In the genomic region with DNA sequence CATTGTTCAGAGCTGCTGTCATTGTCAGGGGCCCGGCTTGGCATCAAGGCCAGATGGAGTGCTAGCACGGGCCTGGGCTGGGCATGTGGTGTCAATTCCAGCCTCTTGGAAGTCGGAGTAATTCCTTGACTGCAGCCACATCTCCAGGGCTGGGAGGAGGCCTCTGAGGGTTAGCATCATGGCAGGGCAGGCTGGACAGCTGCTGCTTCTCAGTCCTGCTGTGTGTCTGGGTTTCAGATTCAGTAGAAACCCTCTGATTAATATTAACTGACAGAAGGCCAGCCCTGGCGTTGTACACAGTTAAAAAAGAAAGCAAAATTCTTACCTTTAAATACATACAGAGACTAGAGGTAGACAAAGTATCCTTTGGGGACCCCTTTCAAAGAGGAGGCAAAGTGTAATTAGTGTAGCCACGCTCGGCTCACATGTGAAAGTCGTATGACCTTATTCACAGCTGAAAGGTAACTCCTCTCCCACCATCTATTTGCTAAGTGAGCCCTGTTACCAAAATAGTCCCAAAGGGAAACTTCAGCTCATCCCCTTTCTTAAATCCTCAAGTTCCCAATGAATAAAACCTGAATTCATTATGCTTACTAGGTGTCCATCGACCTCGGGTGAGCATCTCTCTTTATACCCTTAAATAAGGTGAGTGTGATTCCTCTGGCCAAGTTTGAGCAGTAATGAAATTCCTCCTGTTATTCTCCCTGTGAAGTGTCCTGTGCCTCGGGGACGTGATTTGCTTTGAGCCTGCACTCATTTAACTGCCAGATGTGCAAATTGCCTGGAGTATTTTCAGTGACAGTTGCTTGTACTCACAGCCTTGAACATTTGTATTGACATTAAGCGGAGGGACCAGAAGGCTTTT, we compare ENCODE assay signal across 10 cellular contexts.
DNase-seq lines count a peak whose midpoint lies in the region; ATAC-seq lines count a peak whose summit lies in the region.
"Had no signal": no experiment of that assay in that cellular context is flagged by ENCODE, and none has a peak within 500 bp of the region (broad histone marks: within the 10 kb centered on the region; RNA-seq: fewer than 3 reads in every experiment).

No MANE protein-coding gene starts in this region.

- H2BK15ac ChIP-seq in mesenchymal stem cell (ENCODE audit: low read depth, poor library complexity, severe bottlenecking): no peak overlapping the region

- no peaks in the 10 kb centered on the region for H3K9me3 ChIP-seq in mesenchymal stem cell (ENCODE audit: control insufficient read depth, low read length)

- H3K36me3 ChIP-seq in mesenchymal stem cell (ENCODE audit: control insufficient read depth in 1 of 2, insufficient read depth in 2 of 2, low read depth in 1 of 2, low read length in 2 of 2): no peaks in the 10 kb centered on the region
- H3K36me3 ChIP-seq in H7 (replicated peaks; ENCODE audit: control insufficient read depth, insufficient read depth, low read length): no peaks in the 10 kb centered on the region

- peak; percentile 88 for ATAC-seq in GM18907 (IDR thresholded peaks at IDR 0.05; ENCODE audit: unreplicated experiment)
- ATAC-seq in GM21717 (IDR thresholded peaks at IDR 0.05; ENCODE audit: unreplicated experiment): peak; percentile 65
- ATAC-seq in HG03442 (IDR thresholded peaks at IDR 0.05; ENCODE audit: unreplicated experiment): peak; percentile 52
- ATAC-seq in stimulated activated naive CD8-positive, alpha-beta T cell treated with anti-CD3 and anti-CD28 coated beads, Interleukin-15, Interleukin-2, amounts not matched to agents 100 U/mL and 50 U/mL, for 24 hours: no peak
- no peak for ATAC-seq in esophagus mucosa
- ATAC-seq: activated naive CD8-positive, alpha-beta T cell treated with anti-CD3 and anti-CD28 coated beads, Interleukin-2, amount 50 U/mL, for 24 hours had no signal

- peak overlapping the region; percentile 66 for H4K91ac ChIP-seq in mesenchymal stem cell (ENCODE audit: low read length)

- peaks cover 10% of the 10 kb centered on the region for H3K4me1 ChIP-seq in mesenchymal stem cell (ENCODE audit: control insufficient read depth, insufficient read depth, low read depth, low read length)

- H3K18ac ChIP-seq in mesenchymal stem cell (ENCODE audit: low read depth in 1 of 2, low read length in 2 of 2): peak overlapping the region; percentile 86 to 87

- no peak overlapping the region for H3K23ac ChIP-seq in mesenchymal stem cell (ENCODE audit: low read length in 2 of 2)

- H3K27ac ChIP-seq in mesenchymal stem cell (ENCODE audit: low read length, poor library complexity, severe bottlenecking): peak overlapping the region; percentile 29

- H3K9ac ChIP-seq in mesenchymal stem cell (ENCODE audit: low read length): no peak overlapping the region

- DNase-seq in mesenchymal stem cell (no peak), DMS114 treated with DMSO at 0.1 percent for 48 hours (lab: John Stamatoyannopoulos, UW; ENCODE audit: unreplicated experiment) (no peak), H7 (no peak)
- DNase-seq in stimulated activated naive CD8-positive, alpha-beta T cell treated with anti-CD3 and anti-CD28 coated beads, Interleukin-15, Interleukin-2, amounts not matched to agents 100 U/mL and 50 U/mL, for 24 hours: no peak
- DNase-seq: activated naive CD8-positive, alpha-beta T cell treated with anti-CD3 and anti-CD28 coated beads, Interleukin-2, amount 50 U/mL, for 24 hours had no signal

- H2AFZ ChIP-seq in mesenchymal stem cell (ENCODE audit: low read depth, low read length): no peak overlapping the region

- no peak overlapping the region for H3K4me2 ChIP-seq in mesenchymal stem cell (ENCODE audit: low read length, poor library complexity, severe bottlenecking)

- H3K4me3 ChIP-seq in mesenchymal stem cell (ENCODE audit: insufficient read depth in 1 of 2, low read depth in 1 of 2, low read length in 2 of 2) (no peak overlapping the region), H7 (ENCODE audit: insufficient read depth, low read depth, low read length) (no peak overlapping the region)
- H3K4me3 ChIP-seq: lung had no signal

- 88% methylated on average over 11 of the region's 12 CpGs for WGBS in mesenchymal stem cell

- no peak overlapping the region for H2BK5ac ChIP-seq in mesenchymal stem cell (ENCODE audit: low read depth, low read length, poor library complexity, severe bottlenecking)

- peak overlapping the region; percentile 24 to 57 for H3K4ac ChIP-seq in mesenchymal stem cell (ENCODE audit: low read depth in 1 of 2, low read length in 2 of 2)

- H3K14ac ChIP-seq in mesenchymal stem cell (ENCODE audit: low read length in 2 of 2): no peak overlapping the region

- H2BK120ac ChIP-seq in mesenchymal stem cell (ENCODE audit: low read depth, low read length): peak overlapping the region; percentile 19

- peak overlapping the region; percentile 82 for H2AK5ac ChIP-seq in mesenchymal stem cell (ENCODE audit: low read length, severe bottlenecking)

- H2BK12ac ChIP-seq in mesenchymal stem cell (ENCODE audit: low read length in 2 of 2): peak overlapping the region in 1 of 2 experiments; percentile 80

- H3K27me3 ChIP-seq in mesenchymal stem cell (ENCODE audit: control insufficient read depth in 1 of 2, insufficient read depth in 1 of 2, low read length in 2 of 2): no peaks in the 10 kb centered on the region
- no peaks in the 10 kb centered on the region for H3K27me3 ChIP-seq in H7 (ENCODE audit: control insufficient read depth, insufficient read depth, low read length)

- peak overlapping the region; percentile 1 for H4K8ac ChIP-seq in mesenchymal stem cell (ENCODE audit: low read length)

- peaks cover 2% of the 10 kb centered on the region for H3K79me1 ChIP-seq in mesenchymal stem cell (replicated peaks; ENCODE audit: low read length, poor library complexity, severe bottlenecking)

Comparison
In these comparisons a context has a peak if more than half of its experiments do, and no peak if none do; other contexts are left out.
1. ATAC-seq: peak in GM18907 (single experiment), GM21717 (single experiment) and HG03442 (single experiment); none in stimulated activated naive CD8-positive, alpha-beta T cell treated with anti-CD3 and anti-CD28 coated beads, Interleukin-15, Interleukin-2, amounts not matched to agents 100 U/mL and 50 U/mL, for 24 hours (single experiment) and esophagus mucosa (single experiment).